10 cellular contexts compared by ENCODE assay signal in genomic region chr11:36385121-36385530, GRCh38.
A peak's percentile ranks its signal among the peaks of the same experiment; 100 is the strongest.
DNase-seq lines count a peak whose midpoint lies in the region; ATAC-seq and TF ChIP-seq lines count a peak whose summit lies in the region.
"Had no signal": no experiment of that assay in that cellular context is flagged by ENCODE, and none has a peak within 500 bp of the region (broad histone marks: within the 10 kb centered on the region; RNA-seq: fewer than 3 reads in every experiment).

No MANE protein-coding gene starts in this region.

- POLR2A ChIA-PET in OCI-LY7 (lab: Charles Lee): interaction anchor here (0.6 to 1.7 kb wide), 2 partner anchors 16 to 896 kb away, joined by 3 to 4 read pairs; no protein-coding TSS in a partner anchor

- H3K4me2 ChIP-seq in OCI-LY7 (ENCODE audit: low read length): no peak overlapping the region

- no peaks in the 10 kb centered on the region for H3K9me2 ChIP-seq in OCI-LY7 (ENCODE audit: insufficient read depth, low read length)

- peaks cover 3% of the 10 kb centered on the region for H3K4me1 Mint-ChIP-seq in activated naive CD4-positive, alpha-beta T cell treated with anti-CD3 and anti-CD28 coated beads, Interleukin-2, amount 10 ng/mL, durations not matched to agents 7 days and 5 days

- H2AFZ ChIP-seq in OCI-LY7 (ENCODE audit: low read length): no peak overlapping the region

- no peak overlapping the region for H3K27ac Mint-ChIP-seq in activated naive CD4-positive, alpha-beta T cell treated with anti-CD3 and anti-CD28 coated beads, Interleukin-2, amount 50 U/mL, for 72 hours
- H3K27ac Mint-ChIP-seq in activated naive CD4-positive, alpha-beta T cell treated with anti-CD3 and anti-CD28 coated beads, Interleukin-2, amount 10 ng/mL, durations not matched to agents 7 days and 5 days: no peak overlapping the region

- peak; percentile 37 to 76 for ATAC-seq in activated naive CD4-positive, alpha-beta T cell treated with anti-CD3 and anti-CD28 coated beads, Interleukin-2, amount 50 U/mL, for 72 hours
- ATAC-seq in left ventricle myocardium superior: no peak
- no peak for ATAC-seq in GM21423 (IDR thresholded peaks at IDR 0.05; ENCODE audit: unreplicated experiment)

- intact Hi-C loops in left ventricle myocardium superior (cut with micrococcal nuclease): no loop called here
- intact Hi-C loops in OCI-LY7 (cut with micrococcal nuclease; ENCODE audit: unreplicated experiment): no loop called here
- intact Hi-C loops in testis (cut with DNase I; ENCODE audit: low total_unique reads): no loop called here

- H3K9me3 ChIP-seq in OCI-LY7 (ENCODE audit: low read length) (no peaks in the 10 kb centered on the region), testis (no peaks in the 10 kb centered on the region)

- peaks cover 17% of the 10 kb centered on the region for H3K27me3 Mint-ChIP-seq in activated naive CD4-positive, alpha-beta T cell treated with anti-CD3 and anti-CD28 coated beads, Interleukin-2, amount 10 ng/mL, durations not matched to agents 7 days and 5 days

- CTCF ChIA-PET in activated naive CD4-positive, alpha-beta T cell treated with anti-CD3 and anti-CD28 coated beads, Interleukin-2, amount 10 ng/mL, durations not matched to agents 7 days and 5 days (lab: Charles Lee): interaction anchor here (1.2 to 2.1 kb wide), 3 partner anchors 9 to 84 kb away, joined by 3 to 4 read pairs (median 3); no protein-coding TSS in a partner anchor
- CTCF ChIA-PET in OCI-LY7 (lab: Charles Lee; ENCODE audit: unreplicated experiment): no interaction called here

- H3K36me3 ChIP-seq in OCI-LY7 (ENCODE audit: insufficient read depth, low read length) (no peaks in the 10 kb centered on the region), testis (ENCODE audit: low read depth, missing control alignments) (no peaks in the 10 kb centered on the region)

- no peaks in the 10 kb centered on the region for H3K9me3 Mint-ChIP-seq in activated naive CD4-positive, alpha-beta T cell treated with anti-CD3 and anti-CD28 coated beads, Interleukin-2, amount 50 U/mL, for 72 hours
- H3K9me3 Mint-ChIP-seq in activated naive CD4-positive, alpha-beta T cell treated with anti-CD3 and anti-CD28 coated beads, Interleukin-2, amount 10 ng/mL, durations not matched to agents 7 days and 5 days: no peaks in the 10 kb centered on the region

- H3K36me3 Mint-ChIP-seq in activated naive CD4-positive, alpha-beta T cell treated with anti-CD3 and anti-CD28 coated beads, Interleukin-2, amount 50 U/mL, for 72 hours: peaks cover 0 to 52% of the 10 kb centered on the region in 2 donors
- no peaks in the 10 kb centered on the region for H3K36me3 Mint-ChIP-seq in activated naive CD4-positive, alpha-beta T cell treated with anti-CD3 and anti-CD28 coated beads, Interleukin-2, amount 10 ng/mL, durations not matched to agents 7 days and 5 days

- no peak for TF ChIP-seq POLR2A in testis (IDR thresholded peaks at IDR 0.05)

- H3K4me1 ChIP-seq in OCI-LY7 (ENCODE audit: insufficient read depth, low read length, poor library complexity, severe bottlenecking): no peaks in the 10 kb centered on the region
- H3K4me1 ChIP-seq in testis: no peaks in the 10 kb centered on the region

- no peak overlapping the region for H3K4me3 Mint-ChIP-seq in activated naive CD4-positive, alpha-beta T cell treated with anti-CD3 and anti-CD28 coated beads, Interleukin-2, amount 10 ng/mL, durations not matched to agents 7 days and 5 days

- no peak overlapping the region for H3K4me3 ChIP-seq in OCI-LY7 (ENCODE audit: low read depth, low read length, poor library complexity, severe bottlenecking)
- H3K4me3 ChIP-seq in testis: no peak overlapping the region

- BruUV-seq in OCI-LY7 (replicated peaks; lab: Mats Ljungman, UMichigan): no TSS peak

- TF ChIP-seq CTCF in OCI-LY7 (conservative IDR thresholded peaks at IDR 0.05; ENCODE audit: low read length) (no peak), testis (IDR thresholded peaks at IDR 0.05) (no peak)

- no peak for DNase-seq in activated naive CD4-positive, alpha-beta T cell treated with anti-CD3 and anti-CD28 coated beads, Interleukin-2, amount 50 U/mL, for 72 hours (ENCODE audit: low spot score in 2 of 2)
- DNase-seq in activated naive CD4-positive, alpha-beta T cell treated with anti-CD3 and anti-CD28 coated beads, Interleukin-2, amount 10 ng/mL, durations not matched to agents 7 days and 5 days: no peak
- peak; percentile 85 for DNase-seq in NCI-H82 (lab: John Stamatoyannopoulos, UW)
- DNase-seq in epithelial cell of prostate (ENCODE audit: low read depth, low spot score): peak; percentile 41
- DNase-seq in left ventricle myocardium superior: no peak
- DNase-seq in OCI-LY7 (ENCODE audit: low spot score): no peak
- DNase-seq in testis: no peak
- DNase-seq: NCI-H1092 had no signal

- WGBS in testis, 2 donors: 84 to 94% methylated on average over 3 of the region's 3 CpGs

- H3K27ac ChIP-seq in epithelial cell of prostate: no peak overlapping the region
- no peak overlapping the region for H3K27ac ChIP-seq in OCI-LY7 (ENCODE audit: low read depth, low read length, poor library complexity, severe bottlenecking)
- no peak overlapping the region for H3K27ac ChIP-seq in testis
- H3K27ac ChIP-seq: C4-2B had no signal

- no peaks in the 10 kb centered on the region for H3K27me3 ChIP-seq in testis

- no peaks in the 10 kb centered on the region for H3K79me2 ChIP-seq in OCI-LY7 (ENCODE audit: insufficient read depth, low read depth, low read length)

- H4K20me1 ChIP-seq in OCI-LY7 (ENCODE audit: insufficient read depth, low read length): no peaks in the 10 kb centered on the region

Comparison
In these comparisons a context has a peak if more than half of its experiments do, and no peak if none do; other contexts are left out.
1. ATAC-seq: peak in activated naive CD4-positive, alpha-beta T cell treated with anti-CD3 and anti-CD28 coated beads, Interleukin-2, amount 50 U/mL, for 72 hours (2 of 2); none in left ventricle myocardium superior (single experiment) and GM21423 (single experiment).
2. DNase-seq: peak in NCI-H82 (single experiment) and epithelial cell of prostate (single experiment); none in activated naive CD4-positive, alpha-beta T cell treated with anti-CD3 and anti-CD28 coated beads, Interleukin-2, amount 50 U/mL, for 72 hours (0 of 2), activated naive CD4-positive, alpha-beta T cell treated with anti-CD3 and anti-CD28 coated beads, Interleukin-2, amount 10 ng/mL, durations not matched to agents 7 days and 5 days (single experiment), left ventricle myocardium superior (single experiment), OCI-LY7 (single experiment) and testis (single experiment).